ENCODE assay signal across 21 cellular contexts in the genomic region with DNA sequence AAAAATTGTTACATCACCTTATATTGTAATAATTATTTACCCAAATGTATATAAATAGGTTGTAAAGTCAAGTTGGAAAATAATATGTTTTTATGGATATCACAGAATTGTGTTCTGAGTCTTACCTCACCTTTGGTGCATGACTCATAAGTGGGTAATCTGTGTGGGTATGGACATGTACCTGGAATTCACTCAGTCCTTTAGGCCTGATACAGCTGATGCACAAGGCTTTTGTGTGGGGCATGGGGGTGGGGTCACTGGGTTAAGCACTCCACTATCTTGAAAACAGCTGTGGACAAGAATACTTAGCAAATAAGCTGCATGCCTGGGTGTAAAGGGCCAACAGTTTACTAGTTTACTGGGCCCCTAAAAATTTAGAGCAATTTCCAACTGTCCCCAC. TPM values are rescaled to one million over a fixed set of nuclear protein-coding genes. Genes with fewer than 3 reads are reported as not detected.
DNase-seq lines count a peak whose midpoint lies in the region; ATAC-seq and TF ChIP-seq lines count a peak whose summit lies in the region.
"Had no signal": no experiment of that assay in that cellular context is flagged by ENCODE, and none has a peak within 500 bp of the region (broad histone marks: within the 10 kb centered on the region; RNA-seq: fewer than 3 reads in every experiment).

No MANE protein-coding gene starts in this region.

- CTCF ChIA-PET in activated naive CD4-positive, alpha-beta T cell treated with anti-CD3 and anti-CD28 coated beads, Interleukin-2, amount 10 ng/mL, durations not matched to agents 7 days and 5 days (lab: Charles Lee) = interaction anchor here (0.6 to 1.7 kb wide), 4 partner anchors 8 to 197 kb away, joined by 3 to 4 read pairs (median 4); no protein-coding TSS in a partner anchor

- ATAC-seq in upper lobe of right lung (peak; percentile 79), HG03460 (IDR thresholded peaks at IDR 0.05; ENCODE audit: unreplicated experiment) (no peak)
- ATAC-seq: gastroesophageal sphincter had no signal

- peaks cover 88% of the 10 kb centered on the region for H3K36me3 ChIP-seq in upper lobe of right lung
- H3K36me3 ChIP-seq: uterus had no signal

- peaks cover 4% of the 10 kb centered on the region for H3K4me1 ChIP-seq in upper lobe of right lung
- H3K4me1 ChIP-seq: colonic mucosa, uterus had no signal

- no peaks in the 10 kb centered on the region for H3K9me3 Mint-ChIP-seq in activated naive CD4-positive, alpha-beta T cell treated with anti-CD3 and anti-CD28 coated beads, Interleukin-2, amount 50 U/mL, for 24 hours
- H3K9me3 Mint-ChIP-seq in activated naive CD4-positive, alpha-beta T cell treated with anti-CD3 and anti-CD28 coated beads, Interleukin-2, amount 10 ng/mL, durations not matched to agents 7 days and 5 days = no peaks in the 10 kb centered on the region
- no peaks in the 10 kb centered on the region for H3K9me3 Mint-ChIP-seq in activated naive CD8-positive, alpha-beta T cell treated with anti-CD3 and anti-CD28 coated beads for 36 hours
- H3K9me3 Mint-ChIP-seq: activated T-cell treated with anti-CD3 and anti-CD28 coated beads, Interleukin-2, amount 50 U/mL, for 4 hours; CD4-positive, alpha-beta memory T cell; neural crest cell had no signal

- peak overlapping the region; percentile 72 for H3K27ac Mint-ChIP-seq in activated naive CD4-positive, alpha-beta T cell treated with anti-CD3 and anti-CD28 coated beads, Interleukin-2, amount 50 U/mL, for 24 hours
- no peak overlapping the region for H3K27ac Mint-ChIP-seq in activated naive CD4-positive, alpha-beta T cell treated with anti-CD3 and anti-CD28 coated beads, Interleukin-2, amount 10 ng/mL, durations not matched to agents 7 days and 5 days
- H3K27ac Mint-ChIP-seq in activated naive CD8-positive, alpha-beta T cell treated with anti-CD3 and anti-CD28 coated beads for 36 hours = peak overlapping the region; percentile 34

- DNase-seq in activated naive CD4-positive, alpha-beta T cell treated with anti-CD3 and anti-CD28 coated beads, Interleukin-2, amount 10 ng/mL, durations not matched to agents 7 days and 5 days = no peak
- DNase-seq in activated naive CD8-positive, alpha-beta T cell treated with anti-CD3 and anti-CD28 coated beads for 36 hours = no peak
- DNase-seq in kidney tubule cell (ENCODE audit: low spot score) (peak; percentile 68), upper lobe of right lung (no peak), NCI-H774 (lab: John Stamatoyannopoulos, UW) (no peak)
- no peak for DNase-seq in activated CD4-positive, alpha-beta T cell treated with anti-CD3 and anti-CD28 coated beads for 48 hours
- DNase-seq: activated T-cell treated with anti-CD3 and anti-CD28 coated beads, Interleukin-2, amount 50 U/mL, for 4 hours; anterior cingulate cortex; CD4-positive, alpha-beta memory T cell; colonic mucosa; DND-41; NCI-H1092 treated with DMSO at 0.1 percent for 48 hours; NCI-H2171; SHP77; stimulated activated CD4-positive, alpha-beta T cell treated with anti-CD3 and anti-CD28 coated beads, Interleukin-15, amount 100 ng/mL, for 24 hours; T-helper 2 cell; uterus had no signal

- no peak overlapping the region for H3K4me3 Mint-ChIP-seq in activated naive CD4-positive, alpha-beta T cell treated with anti-CD3 and anti-CD28 coated beads, Interleukin-2, amount 50 U/mL, for 24 hours
- H3K4me3 Mint-ChIP-seq in activated naive CD4-positive, alpha-beta T cell treated with anti-CD3 and anti-CD28 coated beads, Interleukin-2, amount 10 ng/mL, durations not matched to agents 7 days and 5 days = no peak overlapping the region
- no peak overlapping the region for H3K4me3 Mint-ChIP-seq in activated naive CD8-positive, alpha-beta T cell treated with anti-CD3 and anti-CD28 coated beads for 36 hours
- H3K4me3 Mint-ChIP-seq: activated T-cell treated with anti-CD3 and anti-CD28 coated beads, Interleukin-2, amount 50 U/mL, for 4 hours; CD4-positive, alpha-beta memory T cell; neural crest cell had no signal

- no peak for TF ChIP-seq CTCF in upper lobe of right lung (IDR thresholded peaks at IDR 0.05)

- H3K27ac ChIP-seq in upper lobe of right lung = no peak overlapping the region
- H3K27ac ChIP-seq: colonic mucosa, uterus had no signal

- peaks cover 15% of the 10 kb centered on the region for H3K36me3 Mint-ChIP-seq in activated naive CD4-positive, alpha-beta T cell treated with anti-CD3 and anti-CD28 coated beads, Interleukin-2, amount 50 U/mL, for 24 hours
- H3K36me3 Mint-ChIP-seq in activated naive CD4-positive, alpha-beta T cell treated with anti-CD3 and anti-CD28 coated beads, Interleukin-2, amount 10 ng/mL, durations not matched to agents 7 days and 5 days = peaks cover 61% of the 10 kb centered on the region
- peaks cover 31% of the 10 kb centered on the region for H3K36me3 Mint-ChIP-seq in activated naive CD8-positive, alpha-beta T cell treated with anti-CD3 and anti-CD28 coated beads for 36 hours

- H3K4me3 ChIP-seq in upper lobe of right lung = no peak overlapping the region
- H3K4me3 ChIP-seq: colonic mucosa, gastroesophageal sphincter, uterus had no signal

- H3K27me3 Mint-ChIP-seq in activated naive CD4-positive, alpha-beta T cell treated with anti-CD3 and anti-CD28 coated beads, Interleukin-2, amount 50 U/mL, for 24 hours = no peaks in the 10 kb centered on the region
- no peaks in the 10 kb centered on the region for H3K27me3 Mint-ChIP-seq in activated naive CD4-positive, alpha-beta T cell treated with anti-CD3 and anti-CD28 coated beads, Interleukin-2, amount 10 ng/mL, durations not matched to agents 7 days and 5 days
- no peaks in the 10 kb centered on the region for H3K27me3 Mint-ChIP-seq in activated naive CD8-positive, alpha-beta T cell treated with anti-CD3 and anti-CD28 coated beads for 36 hours
- H3K27me3 Mint-ChIP-seq: CD4-positive, alpha-beta memory T cell had no signal

- H3K9me3 ChIP-seq in upper lobe of right lung = no peaks in the 10 kb centered on the region
- H3K9me3 ChIP-seq: colonic mucosa, gastroesophageal sphincter, uterus had no signal

- H3K4me1 Mint-ChIP-seq in activated naive CD4-positive, alpha-beta T cell treated with anti-CD3 and anti-CD28 coated beads, Interleukin-2, amount 50 U/mL, for 24 hours = peaks cover 11% of the 10 kb centered on the region
- no peaks in the 10 kb centered on the region for H3K4me1 Mint-ChIP-seq in activated naive CD4-positive, alpha-beta T cell treated with anti-CD3 and anti-CD28 coated beads, Interleukin-2, amount 10 ng/mL, durations not matched to agents 7 days and 5 days
- peaks cover 40% of the 10 kb centered on the region for H3K4me1 Mint-ChIP-seq in activated naive CD8-positive, alpha-beta T cell treated with anti-CD3 and anti-CD28 coated beads for 36 hours
- H3K4me1 Mint-ChIP-seq: neural crest cell had no signal

- no peaks in the 10 kb centered on the region for H3K27me3 ChIP-seq in upper lobe of right lung
- H3K27me3 ChIP-seq: colonic mucosa, gastroesophageal sphincter, uterus had no signal

- intact Hi-C loops in upper lobe of right lung (cut with DNase I) = no loop called here

RNA-seq across cellular contexts. Expression of gene INKA2, which starts 34.4 kb away (rescaled TPM):
- under 1 TPM; 0.56 to 0.84 TPM for total RNA-seq in activated naive CD8-positive, alpha-beta T cell treated with anti-CD3 and anti-CD28 coated beads for 36 hours
- total RNA-seq in upper lobe of right lung = 13.3 TPM

RNA-seq across cellular contexts. Expression of gene DDX20, which starts 50.9 kb away (rescaled TPM):
- total RNA-seq in activated naive CD8-positive, alpha-beta T cell treated with anti-CD3 and anti-CD28 coated beads for 36 hours = 10 to 100 TPM; 21.5 to 21.8 TPM
- 10.9 TPM for total RNA-seq in upper lobe of right lung
